8 cellular contexts compared by ENCODE assay signal in the genomic region with DNA sequence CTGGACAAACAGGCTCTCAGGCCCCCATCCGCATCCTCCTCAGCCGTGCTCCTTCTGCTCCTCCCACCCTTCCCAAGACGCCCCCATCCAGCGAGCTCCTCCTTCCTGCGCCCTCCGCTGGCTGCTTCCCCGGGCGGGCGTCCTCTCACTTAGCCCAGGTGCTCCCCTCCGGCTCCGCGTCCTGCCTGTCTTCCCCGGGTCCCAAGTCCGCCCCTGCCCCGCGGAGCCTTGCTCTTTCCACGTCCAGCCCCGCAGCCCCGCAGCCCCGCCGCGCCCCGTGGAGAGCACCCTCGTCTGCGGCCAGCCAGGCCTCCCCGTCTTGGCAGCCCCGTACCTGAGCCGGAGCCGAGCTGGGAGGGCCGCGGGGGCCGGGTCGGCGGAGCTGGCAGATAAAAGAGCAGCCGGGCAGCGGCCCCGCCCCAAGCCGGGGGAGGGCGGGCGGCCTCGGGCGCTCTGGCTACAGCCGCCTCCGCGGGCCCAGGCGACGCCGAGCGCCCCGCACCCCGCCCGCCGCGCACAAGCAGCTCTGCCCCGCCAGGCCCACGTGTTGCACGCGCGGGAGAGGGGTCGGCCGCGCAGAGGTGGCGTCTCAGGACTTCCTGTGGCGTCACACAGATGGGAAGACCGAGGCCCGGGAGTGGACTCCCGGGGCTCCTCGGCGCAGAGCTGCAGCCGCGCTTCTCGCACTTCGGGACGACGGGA. TPM values are rescaled to one million over a fixed set of nuclear protein-coding genes. Genes with fewer than 3 reads are reported as not detected.
DNase-seq lines count a peak whose midpoint lies in the region; ATAC-seq, FAIRE-seq and TF ChIP-seq lines count a peak whose summit lies in the region.

PAQR7 (minus strand) TSS at position 555 of the 702 bp plus-strand sequence. CDS start 11,869 bp downstream, outside the sequence.

- H3K27ac Mint-ChIP-seq in activated naive CD4-positive, alpha-beta T cell treated with anti-CD3 and anti-CD28 coated beads, Interleukin-2, amount 50 U/mL, for 72 hours = peak within 1 kb of the TSS; percentile 83 to 88

- no peak for TF ChIP-seq CTCF in thoracic aorta (IDR thresholded peaks at IDR 0.05)

- ATAC-seq in activated naive CD4-positive, alpha-beta T cell treated with anti-CD3 and anti-CD28 coated beads, Interleukin-2, amount 50 U/mL, for 72 hours = peak; percentile 87 to 90
- peak; percentile 43 for ATAC-seq in thoracic aorta (ENCODE audit: insufficient number of reproducible peaks, low FRiP score, low read depth)

- peaks cover 3 to 33% of the 10 kb centered on the region in 2 donors for H3K4me1 ChIP-seq in thoracic aorta (ENCODE audit: control insufficient read depth in 1 of 2, low read depth in 2 of 2)

- no peaks in the 10 kb centered on the region for H3K9me3 ChIP-seq in thoracic aorta

- no peaks in the 10 kb centered on the region for H3K36me3 ChIP-seq in thoracic aorta

- no peaks in the 10 kb centered on the region for H3K9me3 Mint-ChIP-seq in activated naive CD4-positive, alpha-beta T cell treated with anti-CD3 and anti-CD28 coated beads, Interleukin-2, amount 50 U/mL, for 72 hours

- intact Hi-C loops in head of caudate nucleus (cut with DNase I) = no loop called here

- no peaks in the 10 kb centered on the region for H3K27me3 ChIP-seq in thoracic aorta (replicated peaks; ENCODE audit: insufficient read depth)

- H3K27ac ChIP-seq in thoracic aorta = peak within 1 kb of the TSS; percentile 64 to 79

- H3K4me3 ChIP-seq in thoracic aorta = peak within 1 kb of the TSS; percentile 86

- DNase-seq in NCI-H1436 (lab: John Stamatoyannopoulos, UW) (peak; percentile 67), NCI-H1436 treated with DMSO at 0.1 percent for 48 hours (lab: John Stamatoyannopoulos, UW) (no peak), HTR-8/SVneo (ENCODE audit: insufficient read length, low spot score) (peak; percentile 45), SK-N-DZ (ENCODE audit: low spot score) (peak; percentile 80), head of caudate nucleus (peak; percentile 54 to 92 (median 82)), occipital lobe (lab: John Stamatoyannopoulos, UW) (peak; percentile 53), thoracic aorta (ENCODE audit: low spot score) (no peak)
- peak; percentile 73 to 77 for DNase-seq in activated naive CD4-positive, alpha-beta T cell treated with anti-CD3 and anti-CD28 coated beads, Interleukin-2, amount 50 U/mL, for 72 hours (ENCODE audit: low spot score in 2 of 2)

- FAIRE-seq in HTR-8/SVneo (lab: Jason Lieb, UNC) = peak; percentile 26

- no peaks in the 10 kb centered on the region for H3K36me3 Mint-ChIP-seq in activated naive CD4-positive, alpha-beta T cell treated with anti-CD3 and anti-CD28 coated beads, Interleukin-2, amount 50 U/mL, for 72 hours

RNA-seq across cellular contexts. Expression of gene PAQR7, which starts in this region (rescaled TPM):
- polyA plus RNA-seq in SK-N-DZ (2014; cell fraction: cytosol; rRNA removed) = 7.2 and 7.7 TPM in 2 replicates
- 4.5 and 5.5 TPM in 2 replicates for polyA plus RNA-seq in SK-N-DZ (2014; cell fraction: nucleus; rRNA removed)
- total RNA-seq in activated naive CD4-positive, alpha-beta T cell treated with anti-CD3 and anti-CD28 coated beads, Interleukin-2, amount 50 U/mL, for 72 hours = 1 to 10 TPM; 4.7 to 9.8 TPM
- total RNA-seq in occipital lobe = 8.1 TPM
- total RNA-seq in thoracic aorta = 1 to 10 TPM; 7.0 to 7.1 TPM

Comparison
In these comparisons a context has a peak if more than half of its experiments do, and no peak if none do; other contexts are left out.
1. DNase-seq: peak in NCI-H1436 (single experiment), HTR-8/SVneo (single experiment), SK-N-DZ (single experiment), activated naive CD4-positive, alpha-beta T cell treated with anti-CD3 and anti-CD28 coated beads, Interleukin-2, amount 50 U/mL, for 72 hours (2 of 2), head of caudate nucleus (42 of 42) and occipital lobe (single experiment); none in NCI-H1436 treated with DMSO at 0.1 percent for 48 hours (single experiment) and thoracic aorta (single experiment).